18 cellular contexts compared by ENCODE assay signal in genomic region chr5:127303404-127303803, GRCh38. TPM values are rescaled to one million over a fixed set of nuclear protein-coding genes. Genes with fewer than 3 reads are reported as not detected.
DNase-seq lines count a peak whose midpoint lies in the region; ATAC-seq and TF ChIP-seq lines count a peak whose summit lies in the region.
"Had no signal": no experiment of that assay in that cellular context is flagged by ENCODE, and none has a peak within 500 bp of the region (broad histone marks: within the 10 kb centered on the region; RNA-seq: fewer than 3 reads in every experiment).

No MANE protein-coding gene starts in this region.

- no peaks in the 10 kb centered on the region for H3K36me3 ChIP-seq in A673 (ENCODE audit: insufficient read depth, low read length, poor library complexity, severe bottlenecking)
- H3K36me3 ChIP-seq: BLaER1 had no signal

- DNase-seq in caudate nucleus (lab: John Stamatoyannopoulos, UW) (no peak), dorsolateral prefrontal cortex (no peak), substantia nigra (lab: John Stamatoyannopoulos, UW) (no peak), A673 (ENCODE audit: low spot score) (no peak)
- no peak for DNase-seq in stimulated activated CD4-positive, alpha-beta T cell treated with anti-CD3 and anti-CD28 coated beads, Interleukin-4, amount 100 ng/mL, for 24 hours
- DNase-seq: Caco-2; CD4-positive, CD25-positive, alpha-beta regulatory T cell; CD8-positive, alpha-beta T cell; DMS153; DND-41; H9 had no signal

- H3K9me3 ChIP-seq in A673 (ENCODE audit: low read depth, low read length, poor library complexity, severe bottlenecking) = no peaks in the 10 kb centered on the region
- H3K9me3 ChIP-seq: BLaER1, Caco-2 had no signal

- H3K4me3 ChIP-seq in dorsolateral prefrontal cortex = no peak overlapping the region
- no peak overlapping the region for H3K4me3 ChIP-seq in A673 (ENCODE audit: low read depth, low read length, poor library complexity, severe bottlenecking)
- H3K4me3 ChIP-seq: BLaER1, GM12878, GM23338 had no signal

- CTCF ChIA-PET in A673 (lab: Charles Lee) = no interaction called here

- BruUV-seq in A673 (replicated peaks; lab: Mats Ljungman, UMichigan) = no TSS peak

- H3K27me3 ChIP-seq in dorsolateral prefrontal cortex = no peaks in the 10 kb centered on the region
- H3K27me3 ChIP-seq in A673 (replicated peaks; ENCODE audit: insufficient read depth, low read depth, low read length, poor library complexity) = no peaks in the 10 kb centered on the region
- H3K27me3 ChIP-seq: BLaER1 had no signal

- no peaks in the 10 kb centered on the region for H3K4me1 ChIP-seq in A673 (ENCODE audit: insufficient read depth, low read length, poor library complexity, severe bottlenecking)
- H3K4me1 ChIP-seq: BLaER1, Caco-2 had no signal

- POLR2A ChIA-PET in A673 (lab: Charles Lee; ENCODE audit: low non-redundant PET) = no interaction called here

- intact Hi-C loops in dorsolateral prefrontal cortex (cut with DNase I) (no loop called here), A673 (cut with micrococcal nuclease; ENCODE audit: unreplicated experiment) (no loop called here)

- TF ChIP-seq CTCF in dorsolateral prefrontal cortex (IDR thresholded peaks at IDR 0.05 in 54 of 56, conservative IDR thresholded peaks at IDR 0.05 in 2 of 56; ENCODE audit: low read depth in 1 of 56, partially characterized antibody in 56 of 56) (no peak), A673 (conservative IDR thresholded peaks at IDR 0.05; ENCODE audit: low read depth, low read length) (no peak)

- H3K27ac ChIP-seq in caudate nucleus (ENCODE audit: low read depth, low read length) (peak overlapping the region; percentile 7), dorsolateral prefrontal cortex (peak overlapping the region in 54 of 59 donors; percentile 11 to 100 (median 96)), substantia nigra (ENCODE audit: low read depth, low read length, poor library complexity, severe bottlenecking) (peak overlapping the region; percentile 90), A673 (ENCODE audit: low read depth, low read length, poor library complexity, severe bottlenecking) (no peak overlapping the region)
- H3K27ac ChIP-seq: BLaER1, C4-2B had no signal

- ATAC-seq in GM19455 (IDR thresholded peaks at IDR 0.05; ENCODE audit: unreplicated experiment) = no peak
- ATAC-seq: CD8-positive, alpha-beta T cell; GM12878; GM23338; HCT116 had no signal

RNA-seq across cellular contexts. Expression of gene MEGF10, which starts 12.8 kb away (rescaled TPM):
- total RNA-seq in dorsolateral prefrontal cortex = 100 to 1,000 TPM in 16 of 120 experiments, 10 to 100 TPM in 104; 22.4 to 157 (median 67.0) TPM
- 0.71 and 0.87 TPM in 2 replicates for total RNA-seq in A673 (2021)
- total RNA-seq: B cell; Caco-2; CD4-positive, CD25-positive, alpha-beta regulatory T cell; CD8-positive, alpha-beta T cell had no signal

Comparison
In these comparisons a context has a peak if more than half of its experiments do, and no peak if none do; other contexts are left out.
1. RNA of gene MEGF10, which starts 12.8 kb away (total RNA-seq): 22.4 to 157 TPM in dorsolateral prefrontal cortex; 0.71 to 0.87 TPM in A673; every median in the first group is over 10 times any median in the second.